Comparison of ENCODE assay signal across 7 cellular contexts in genomic region chr5:59770953-59771352, GRCh38.
"Had no signal": no experiment of that assay in that cellular context is flagged by ENCODE, and none has a peak within 500 bp of the region (broad histone marks: within the 10 kb centered on the region; RNA-seq: fewer than 3 reads in every experiment).

No MANE protein-coding gene starts in this region.

- H3K36me3 ChIP-seq: HAP-1 had no signal

- ATAC-seq: HCT116 had no signal

- DNase-seq: GM23248, GOT3, H7, IMR-90 had no signal

- H3K27ac ChIP-seq: GM23248 had no signal

- H2AFZ ChIP-seq: GM23248 had no signal

- FAIRE-seq: HTR-8/SVneo had no signal

- H3K4me3 ChIP-seq: GM23248, HAP-1 had no signal

- H3K9ac ChIP-seq: GM23248 had no signal

- H3K4me1 ChIP-seq: HAP-1 had no signal

- H3K9me3 ChIP-seq: HAP-1 had no signal
